1 cellular context compared by ENCODE assay signal in the genomic region with DNA sequence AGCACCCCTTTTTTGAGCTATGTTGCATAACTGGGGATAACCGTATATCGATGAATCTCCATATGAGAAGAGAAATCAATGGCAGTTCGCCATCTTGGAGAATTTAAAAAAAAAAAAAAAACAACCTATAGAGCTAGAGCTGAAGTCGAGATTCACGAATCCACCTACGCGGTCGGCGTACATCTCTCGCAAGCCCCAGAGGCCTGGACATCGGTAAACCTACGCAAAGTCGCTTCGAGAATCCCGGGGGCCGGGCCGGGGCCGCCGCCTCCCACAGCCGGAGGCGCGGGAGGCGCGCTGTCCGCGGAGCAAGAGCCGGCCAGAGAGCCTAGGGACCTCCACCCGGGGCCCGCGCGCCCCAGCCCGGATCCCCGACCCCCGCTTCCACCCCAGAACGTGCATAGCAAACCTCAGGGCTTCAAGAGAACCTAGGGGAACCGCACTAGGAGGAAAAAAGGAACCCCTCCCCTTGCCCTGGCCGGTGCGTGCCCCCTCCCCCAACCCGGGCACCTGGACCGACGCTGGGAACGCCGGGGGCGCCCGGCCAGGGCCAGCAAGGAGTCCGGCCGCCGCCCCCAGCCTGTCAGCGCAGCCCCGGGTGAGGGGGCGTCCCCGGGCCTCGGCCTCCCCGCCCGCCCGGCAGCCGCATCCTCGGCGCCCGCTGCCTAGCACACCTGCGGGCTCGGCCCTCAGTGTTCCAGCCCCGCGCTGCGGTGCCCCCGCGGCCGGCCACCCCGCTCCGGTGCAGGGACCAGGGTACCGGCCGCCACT.
TF ChIP-seq lines count a peak whose summit lies in the region.

No MANE protein-coding gene starts in this region.

TF ChIP-seq in HepG2, 621 proteins besides CTCF, POLR2A, EP300 and RAD21 (continued from another document):
- TF ChIP-seq, protein P1, sequence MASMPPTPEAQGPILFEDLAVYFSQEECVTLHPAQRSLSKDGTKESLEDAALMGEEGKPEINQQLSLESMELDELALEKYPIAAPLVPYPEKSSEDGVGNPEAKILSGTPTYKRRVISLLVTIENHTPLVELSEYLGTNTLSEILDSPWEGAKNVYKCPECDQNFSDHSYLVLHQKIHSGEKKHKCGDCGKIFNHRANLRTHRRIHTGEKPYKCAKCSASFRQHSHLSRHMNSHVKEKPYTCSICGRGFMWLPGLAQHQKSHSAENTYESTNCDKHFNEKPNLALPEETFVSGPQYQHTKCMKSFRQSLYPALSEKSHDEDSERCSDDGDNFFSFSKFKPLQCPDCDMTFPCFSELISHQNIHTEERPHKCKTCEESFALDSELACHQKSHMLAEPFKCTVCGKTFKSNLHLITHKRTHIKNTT (CRISPR knock-in tag; IDR thresholded peaks at IDR 0.05): no peak
- peak; percentile 64 for TF ChIP-seq ASH2L (IDR thresholded peaks at IDR 0.05; ENCODE audit: insufficient read length, low read depth, low read length)
- TF ChIP-seq SIN3B (IDR thresholded peaks at IDR 0.05; ENCODE audit: low read length): no peak
- 0 out of 2 replicates have a peak, but pooled peaks have one; percentile 11 for TF ChIP-seq KDM2A (CRISPR knock-in tag; IDR thresholded peaks at IDR 0.05; ENCODE audit: borderline replicate concordance, low read depth)
- TF ChIP-seq ZNF563 (CRISPR knock-in tag; IDR thresholded peaks at IDR 0.05): peak; percentile 15; the same call in 1 of the 2 replicates
- TF ChIP-seq HNRNPH1 (optimal IDR thresholded peaks at IDR 0.05; ENCODE audit: low read depth, low read length): peak; percentile 97
- no peak for TF ChIP-seq SETDB1 (CRISPR knock-in tag; IDR thresholded peaks at IDR 0.05; ENCODE audit: borderline replicate concordance)
- TF ChIP-seq AGO1 (IDR thresholded peaks at IDR 0.05; ENCODE audit: low read depth, low read length, poor library complexity, severe bottlenecking): peak; percentile 97
- peak; percentile 94 for TF ChIP-seq SNRNP70 (IDR thresholded peaks at IDR 0.05; ENCODE audit: low read depth, low read length)
- TF ChIP-seq, protein P2, sequence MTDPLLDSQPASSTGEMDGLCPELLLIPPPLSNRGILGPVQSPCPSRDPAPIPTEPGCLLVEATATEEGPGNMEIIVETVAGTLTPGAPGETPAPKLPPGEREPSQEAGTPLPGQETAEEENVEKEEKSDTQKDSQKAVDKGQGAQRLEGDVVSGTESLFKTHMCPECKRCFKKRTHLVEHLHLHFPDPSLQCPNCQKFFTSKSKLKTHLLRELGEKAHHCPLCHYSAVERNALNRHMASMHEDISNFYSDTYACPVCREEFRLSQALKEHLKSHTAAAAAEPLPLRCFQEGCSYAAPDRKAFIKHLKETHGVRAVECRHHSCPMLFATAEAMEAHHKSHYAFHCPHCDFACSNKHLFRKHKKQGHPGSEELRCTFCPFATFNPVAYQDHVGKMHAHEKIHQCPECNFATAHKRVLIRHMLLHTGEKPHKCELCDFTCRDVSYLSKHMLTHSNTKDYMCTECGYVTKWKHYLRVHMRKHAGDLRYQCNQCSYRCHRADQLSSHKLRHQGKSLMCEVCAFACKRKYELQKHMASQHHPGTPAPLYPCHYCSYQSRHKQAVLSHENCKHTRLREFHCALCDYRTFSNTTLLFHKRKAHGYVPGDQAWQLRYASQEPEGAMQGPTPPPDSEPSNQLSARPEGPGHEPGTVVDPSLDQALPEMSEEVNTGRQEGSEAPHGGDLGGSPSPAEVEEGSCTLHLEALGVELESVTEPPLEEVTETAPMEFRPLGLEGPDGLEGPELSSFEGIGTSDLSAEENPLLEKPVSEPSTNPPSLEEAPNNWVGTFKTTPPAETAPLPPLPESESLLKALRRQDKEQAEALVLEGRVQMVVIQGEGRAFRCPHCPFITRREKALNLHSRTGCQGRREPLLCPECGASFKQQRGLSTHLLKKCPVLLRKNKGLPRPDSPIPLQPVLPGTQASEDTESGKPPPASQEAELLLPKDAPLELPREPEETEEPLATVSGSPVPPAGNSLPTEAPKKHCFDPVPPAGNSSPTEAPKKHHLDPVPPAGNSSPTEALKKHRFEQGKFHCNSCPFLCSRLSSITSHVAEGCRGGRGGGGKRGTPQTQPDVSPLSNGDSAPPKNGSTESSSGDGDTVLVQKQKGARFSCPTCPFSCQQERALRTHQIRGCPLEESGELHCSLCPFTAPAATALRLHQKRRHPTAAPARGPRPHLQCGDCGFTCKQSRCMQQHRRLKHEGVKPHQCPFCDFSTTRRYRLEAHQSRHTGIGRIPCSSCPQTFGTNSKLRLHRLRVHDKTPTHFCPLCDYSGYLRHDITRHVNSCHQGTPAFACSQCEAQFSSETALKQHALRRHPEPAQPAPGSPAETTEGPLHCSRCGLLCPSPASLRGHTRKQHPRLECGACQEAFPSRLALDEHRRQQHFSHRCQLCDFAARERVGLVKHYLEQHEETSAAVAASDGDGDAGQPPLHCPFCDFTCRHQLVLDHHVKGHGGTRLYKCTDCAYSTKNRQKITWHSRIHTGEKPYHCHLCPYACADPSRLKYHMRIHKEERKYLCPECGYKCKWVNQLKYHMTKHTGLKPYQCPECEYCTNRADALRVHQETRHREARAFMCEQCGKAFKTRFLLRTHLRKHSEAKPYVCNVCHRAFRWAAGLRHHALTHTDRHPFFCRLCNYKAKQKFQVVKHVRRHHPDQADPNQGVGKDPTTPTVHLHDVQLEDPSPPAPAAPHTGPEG (CRISPR knock-in tag; IDR thresholded peaks at IDR 0.05): peak; percentile 25; the same call in 1 of the 2 replicates
- TF ChIP-seq, protein P3, sequence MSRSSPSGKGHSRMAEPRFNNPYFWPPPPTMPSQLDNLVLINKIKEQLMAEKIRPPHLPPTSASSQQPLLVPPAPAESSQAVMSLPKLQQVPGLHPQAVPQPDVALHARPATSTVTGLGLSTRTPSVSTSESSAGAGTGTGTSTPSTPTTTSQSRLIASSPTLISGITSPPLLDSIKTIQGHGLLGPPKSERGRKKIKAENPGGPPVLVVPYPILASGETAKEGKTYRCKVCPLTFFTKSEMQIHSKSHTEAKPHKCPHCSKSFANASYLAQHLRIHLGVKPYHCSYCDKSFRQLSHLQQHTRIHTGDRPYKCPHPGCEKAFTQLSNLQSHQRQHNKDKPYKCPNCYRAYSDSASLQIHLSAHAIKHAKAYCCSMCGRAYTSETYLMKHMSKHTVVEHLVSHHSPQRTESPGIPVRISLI (CRISPR knock-in tag; IDR thresholded peaks at IDR 0.05; ENCODE audit: borderline replicate concordance): peak; percentile 57; the same call in 1 of the 2 replicates
- 0 out of 2 replicates have a peak, but pooled peaks have one; percentile 22 for TF ChIP-seq SMYD3 (CRISPR knock-in tag; IDR thresholded peaks at IDR 0.05)
- no peak for TF ChIP-seq ZNF33B (CRISPR knock-in tag; IDR thresholded peaks at IDR 0.05)
- peak; percentile 72 for TF ChIP-seq SRSF1 (optimal IDR thresholded peaks at IDR 0.05; ENCODE audit: low read depth, low read length)
- TF ChIP-seq ZNF460 (CRISPR knock-in tag; IDR thresholded peaks at IDR 0.05; ENCODE audit: borderline replicate concordance): no peak
- TF ChIP-seq, protein P4, sequence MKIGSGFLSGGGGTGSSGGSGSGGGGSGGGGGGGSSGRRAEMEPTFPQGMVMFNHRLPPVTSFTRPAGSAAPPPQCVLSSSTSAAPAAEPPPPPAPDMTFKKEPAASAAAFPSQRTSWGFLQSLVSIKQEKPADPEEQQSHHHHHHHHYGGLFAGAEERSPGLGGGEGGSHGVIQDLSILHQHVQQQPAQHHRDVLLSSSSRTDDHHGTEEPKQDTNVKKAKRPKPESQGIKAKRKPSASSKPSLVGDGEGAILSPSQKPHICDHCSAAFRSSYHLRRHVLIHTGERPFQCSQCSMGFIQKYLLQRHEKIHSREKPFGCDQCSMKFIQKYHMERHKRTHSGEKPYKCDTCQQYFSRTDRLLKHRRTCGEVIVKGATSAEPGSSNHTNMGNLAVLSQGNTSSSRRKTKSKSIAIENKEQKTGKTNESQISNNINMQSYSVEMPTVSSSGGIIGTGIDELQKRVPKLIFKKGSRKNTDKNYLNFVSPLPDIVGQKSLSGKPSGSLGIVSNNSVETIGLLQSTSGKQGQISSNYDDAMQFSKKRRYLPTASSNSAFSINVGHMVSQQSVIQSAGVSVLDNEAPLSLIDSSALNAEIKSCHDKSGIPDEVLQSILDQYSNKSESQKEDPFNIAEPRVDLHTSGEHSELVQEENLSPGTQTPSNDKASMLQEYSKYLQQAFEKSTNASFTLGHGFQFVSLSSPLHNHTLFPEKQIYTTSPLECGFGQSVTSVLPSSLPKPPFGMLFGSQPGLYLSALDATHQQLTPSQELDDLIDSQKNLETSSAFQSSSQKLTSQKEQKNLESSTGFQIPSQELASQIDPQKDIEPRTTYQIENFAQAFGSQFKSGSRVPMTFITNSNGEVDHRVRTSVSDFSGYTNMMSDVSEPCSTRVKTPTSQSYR (CRISPR knock-in tag; IDR thresholded peaks at IDR 0.05; ENCODE audit: borderline replicate concordance): peak; percentile 48
- no peak for TF ChIP-seq KLF16 (CRISPR knock-in tag; IDR thresholded peaks at IDR 0.05)
- TF ChIP-seq PHF8 (CRISPR knock-in tag; IDR thresholded peaks at IDR 0.05): peak; percentile 19; the same call in 1 of the 2 replicates
- TF ChIP-seq ZNF850 (CRISPR knock-in tag; conservative IDR thresholded peaks at IDR 0.05): 0 out of 2 replicates have a peak, but pooled peaks have one; percentile 23
- 0 out of 2 replicates have a peak, but pooled peaks have one; percentile 10 for TF ChIP-seq ZNF331 (CRISPR knock-in tag; IDR thresholded peaks at IDR 0.05)
- no peak for TF ChIP-seq RFXAP (CRISPR knock-in tag; IDR thresholded peaks at IDR 0.05; ENCODE audit: borderline replicate concordance)
- TF ChIP-seq NAIF1 (CRISPR knock-in tag; IDR thresholded peaks at IDR 0.05; ENCODE audit: borderline replicate concordance): peak; percentile 100
- peak; percentile 75 for TF ChIP-seq RBFOX2 (IDR thresholded peaks at IDR 0.05; ENCODE audit: low read depth, low read length)
- TF ChIP-seq, protein P5, sequence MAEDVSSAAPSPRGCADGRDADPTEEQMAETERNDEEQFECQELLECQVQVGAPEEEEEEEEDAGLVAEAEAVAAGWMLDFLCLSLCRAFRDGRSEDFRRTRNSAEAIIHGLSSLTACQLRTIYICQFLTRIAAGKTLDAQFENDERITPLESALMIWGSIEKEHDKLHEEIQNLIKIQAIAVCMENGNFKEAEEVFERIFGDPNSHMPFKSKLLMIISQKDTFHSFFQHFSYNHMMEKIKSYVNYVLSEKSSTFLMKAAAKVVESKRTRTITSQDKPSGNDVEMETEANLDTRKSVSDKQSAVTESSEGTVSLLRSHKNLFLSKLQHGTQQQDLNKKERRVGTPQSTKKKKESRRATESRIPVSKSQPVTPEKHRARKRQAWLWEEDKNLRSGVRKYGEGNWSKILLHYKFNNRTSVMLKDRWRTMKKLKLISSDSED (CRISPR knock-in tag; IDR thresholded peaks at IDR 0.05): no peak
- TF ChIP-seq ATF7-NPFF (CRISPR knock-in tag; IDR thresholded peaks at IDR 0.05; ENCODE audit: low read depth): 0 out of 2 replicates have a peak, but pooled peaks have one; percentile 9
- TF ChIP-seq, protein P6, sequence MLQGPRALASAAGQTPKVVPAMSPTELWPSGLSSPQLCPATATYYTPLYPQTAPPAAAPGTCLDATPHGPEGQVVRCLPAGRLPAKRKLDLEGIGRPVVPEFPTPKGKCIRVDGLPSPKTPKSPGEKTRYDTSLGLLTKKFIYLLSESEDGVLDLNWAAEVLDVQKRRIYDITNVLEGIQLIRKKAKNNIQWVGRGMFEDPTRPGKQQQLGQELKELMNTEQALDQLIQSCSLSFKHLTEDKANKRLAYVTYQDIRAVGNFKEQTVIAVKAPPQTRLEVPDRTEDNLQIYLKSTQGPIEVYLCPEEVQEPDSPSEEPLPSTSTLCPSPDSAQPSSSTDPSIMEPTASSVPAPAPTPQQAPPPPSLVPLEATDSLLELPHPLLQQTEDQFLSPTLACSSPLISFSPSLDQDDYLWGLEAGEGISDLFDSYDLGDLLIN (CRISPR knock-in tag; IDR thresholded peaks at IDR 0.05; ENCODE audit: borderline replicate concordance): 0 out of 2 replicates have a peak, but pooled peaks have one; percentile 26
- peak; percentile 48 for TF ChIP-seq YY1 (IDR thresholded peaks at IDR 0.05; ENCODE audit: insufficient read depth, insufficient replicate concordance, low read depth, low read length)
- no peak for TF ChIP-seq RFX5 (IDR thresholded peaks at IDR 0.05; ENCODE audit: low read depth, low read length)
- peak; percentile 1 for TF ChIP-seq XRCC5 (optimal IDR thresholded peaks at IDR 0.05; ENCODE audit: low read length)
- TF ChIP-seq ZFX (CRISPR knock-in tag; IDR thresholded peaks at IDR 0.05; ENCODE audit: low read depth): 0 out of 2 replicates have a peak, but pooled peaks have one; percentile 4
- TF ChIP-seq ZNF543 (CRISPR knock-in tag; IDR thresholded peaks at IDR 0.05): peak; percentile 11
- TF ChIP-seq HNRNPLL (IDR thresholded peaks at IDR 0.05; ENCODE audit: low read depth, low read length, poor library complexity, severe bottlenecking): peak; percentile 100
- TF ChIP-seq, protein P7, sequence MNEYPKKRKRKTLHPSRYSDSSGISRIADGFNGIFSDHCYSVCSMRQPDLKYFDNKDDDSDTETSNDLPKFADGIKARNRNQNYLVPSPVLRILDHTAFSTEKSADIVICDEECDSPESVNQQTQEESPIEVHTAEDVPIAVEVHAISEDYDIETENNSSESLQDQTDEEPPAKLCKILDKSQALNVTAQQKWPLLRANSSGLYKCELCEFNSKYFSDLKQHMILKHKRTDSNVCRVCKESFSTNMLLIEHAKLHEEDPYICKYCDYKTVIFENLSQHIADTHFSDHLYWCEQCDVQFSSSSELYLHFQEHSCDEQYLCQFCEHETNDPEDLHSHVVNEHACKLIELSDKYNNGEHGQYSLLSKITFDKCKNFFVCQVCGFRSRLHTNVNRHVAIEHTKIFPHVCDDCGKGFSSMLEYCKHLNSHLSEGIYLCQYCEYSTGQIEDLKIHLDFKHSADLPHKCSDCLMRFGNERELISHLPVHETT (CRISPR knock-in tag; conservative IDR thresholded peaks at IDR 0.05): no peak
- TF ChIP-seq ZMYM3 (CRISPR knock-in tag; IDR thresholded peaks at IDR 0.05): no peak
- TF ChIP-seq ZNF839 (CRISPR knock-in tag; IDR thresholded peaks at IDR 0.05; ENCODE audit: borderline replicate concordance): no peak
- TF ChIP-seq TCF12 (IDR thresholded peaks at IDR 0.05): no peak
- 0 out of 2 replicates have a peak, but pooled peaks have one; percentile 8 for TF ChIP-seq TCF12 (CRISPR knock-in tag; IDR thresholded peaks at IDR 0.05)
- peak; percentile 28; the same call in 1 of the 2 replicates for TF ChIP-seq MED1 (CRISPR knock-in tag; IDR thresholded peaks at IDR 0.05)
